8 cellular contexts compared by ENCODE assay signal in genomic region chr1:203702130-203702577, GRCh38.
A peak's percentile ranks its signal among the peaks of the same experiment; 100 is the strongest.
DNase-seq lines count a peak whose midpoint lies in the region; ATAC-seq and TF ChIP-seq lines count a peak whose summit lies in the region.

No MANE protein-coding gene starts in this region.

- no peak overlapping the region for H3K9ac ChIP-seq in trophoblast cell (ENCODE audit: low read length)

- H4K91ac ChIP-seq in trophoblast cell (ENCODE audit: low read depth, low read length), result no peak overlapping the region

- H2AK5ac ChIP-seq in trophoblast cell (ENCODE audit: low read length), result no peak overlapping the region

- H3K4ac ChIP-seq in trophoblast cell (ENCODE audit: low read depth, low read length), result no peak overlapping the region

- peaks cover 50 to 91% of the 10 kb centered on the region in 2 experiments for H3K36me3 ChIP-seq in trophoblast cell (ENCODE audit: control insufficient read depth in 1 of 2, insufficient read depth in 2 of 2, low read length in 2 of 2)
- H3K36me3 ChIP-seq in upper lobe of right lung, result peaks cover 89% of the 10 kb centered on the region

- H3K9me3 ChIP-seq in trophoblast cell (ENCODE audit: insufficient read depth, low read depth, low read length), result no peaks in the 10 kb centered on the region
- H3K9me3 ChIP-seq in upper lobe of right lung, result no peaks in the 10 kb centered on the region

- H3K79me2 ChIP-seq in trophoblast cell (ENCODE audit: control insufficient read depth, insufficient read depth, low read length, poor library complexity), result no peaks in the 10 kb centered on the region

- DNase-seq in HEK293T (ENCODE audit: extremely low spot score) (peak; percentile 76), RWPE1 (ENCODE audit: low spot score) (peak; percentile 81), glomerular endothelial cell (ENCODE audit: extremely low read depth, low read depth, low spot score) (peak; percentile 27), trophoblast cell (peak; percentile 15 to 65), upper lobe of right lung (no peak)
- DNase-seq in activated gamma-delta T cell treated with anti-CD3 and anti-CD28 coated beads, Interleukin-2, amount 50 U/mL, for 16 hours (ENCODE audit: low read depth), result peak; percentile 35

- no peak overlapping the region for H3K14ac ChIP-seq in trophoblast cell (ENCODE audit: low read length)

- TF ChIP-seq CTCF in C4-2B (conservative IDR thresholded peaks at IDR 0.05) (peak; percentile 86), RWPE1 (conservative IDR thresholded peaks at IDR 0.05; ENCODE audit: low read depth) (peak; percentile 77), upper lobe of right lung (IDR thresholded peaks at IDR 0.05) (peak; percentile 82)

- H3K23ac ChIP-seq in trophoblast cell (ENCODE audit: low read length), result no peak overlapping the region

- POLR2A ChIA-PET in HEK293T (lab: Yijun Ruan, JAX) (interaction anchor here (1.6 kb wide), 1 partner anchor 76 kb away, joined by 7 read pairs; no protein-coding TSS in a partner anchor), RWPE1 (lab: Yijun Ruan, JAX; ENCODE audit: low non-redundant PET) (no interaction called here)

- WGBS in trophoblast cell (ENCODE audit: extremely low coverage, insufficient coverage, insufficient read length), result no CpG with 5 or more reads among the region's 1 CpG

- no peaks in the 10 kb centered on the region for H3K27me3 ChIP-seq in trophoblast cell (ENCODE audit: insufficient read depth, low read length)
- no peaks in the 10 kb centered on the region for H3K27me3 ChIP-seq in upper lobe of right lung

- H4K12ac ChIP-seq in trophoblast cell (ENCODE audit: low read depth, low read length), result no peak overlapping the region

- H3K27ac ChIP-seq in C4-2B (no peak overlapping the region), RWPE1 (no peak overlapping the region), trophoblast cell (ENCODE audit: low read depth, low read length) (no peak overlapping the region), upper lobe of right lung (no peak overlapping the region)

- no peak overlapping the region for H2BK5ac ChIP-seq in trophoblast cell (ENCODE audit: low read depth, low read length, poor library complexity)

- no peak overlapping the region for H2BK120ac ChIP-seq in trophoblast cell (ENCODE audit: insufficient read depth, low read length, poor library complexity)

- H3K4me3 ChIP-seq in trophoblast cell (ENCODE audit: low read depth, low read length) (no peak overlapping the region), upper lobe of right lung (no peak overlapping the region)

- no peak overlapping the region for H2BK12ac ChIP-seq in trophoblast cell (ENCODE audit: low read length)

- H3K18ac ChIP-seq in trophoblast cell (ENCODE audit: low read length), result no peak overlapping the region

- H3K4me1 ChIP-seq in trophoblast cell (ENCODE audit: control insufficient read depth in 1 of 2, insufficient read depth in 2 of 2, low read length in 2 of 2), result no peaks in the 10 kb centered on the region
- no peaks in the 10 kb centered on the region for H3K4me1 ChIP-seq in upper lobe of right lung

- peak; percentile 77 for ATAC-seq in upper lobe of right lung
- no peak for ATAC-seq in HG02623 (IDR thresholded peaks at IDR 0.05; ENCODE audit: unreplicated experiment)

- H2AFZ ChIP-seq in trophoblast cell (ENCODE audit: insufficient read depth, low read length, poor library complexity), result no peak overlapping the region

- H4K8ac ChIP-seq in trophoblast cell (ENCODE audit: low read depth, low read length), result no peak overlapping the region

- intact Hi-C loops in upper lobe of right lung (cut with DNase I), result loop anchor here (5.0 kb wide), 1 partner anchor 200 kb away; no protein-coding TSS in a partner anchor

- CTCF ChIA-PET in HEK293T (lab: Yijun Ruan, JAX), result interaction anchor here (0.6 to 2.6 kb wide), 13 partner anchors 10 to 435 kb away, joined by 3 to 19 read pairs (median 3); partner anchors contain the start of genes ATP2B4 and LAX1
- CTCF ChIA-PET in RWPE1 (lab: Yijun Ruan, JAX), result interaction anchor here (0.5 to 3.7 kb wide), 38 partner anchors 9 to 811 kb away, joined by 3 to 64 read pairs (median 4); partner anchors contain the start of gene ATP2B4

- no peak overlapping the region for H3K4me2 ChIP-seq in trophoblast cell (ENCODE audit: low read length)

- H3K79me1 ChIP-seq in trophoblast cell (ENCODE audit: low read length), result no peaks in the 10 kb centered on the region

TF ChIP-seq in HEK293T, 16 proteins besides CTCF, POLR2A, EP300 and RAD21:
- TF ChIP-seq ELF4 (IDR thresholded peaks at IDR 0.05) (no peak), SP1 (IDR thresholded peaks at IDR 0.05) (no peak), PKNOX1 (IDR thresholded peaks at IDR 0.05) (no peak), ZNF384 (IDR thresholded peaks at IDR 0.05) (no peak), BHLHE40 (IDR thresholded peaks at IDR 0.05; ENCODE audit: borderline replicate concordance) (no peak), HDGF (IDR thresholded peaks at IDR 0.05; ENCODE audit: borderline replicate concordance) (no peak), CTBP1 (IDR thresholded peaks at IDR 0.05; ENCODE audit: borderline replicate concordance) (no peak), L3MBTL2 (conservative IDR thresholded peaks at IDR 0.05) (no peak), FOXA1 (IDR thresholded peaks at IDR 0.05) (no peak), FOXM1 (IDR thresholded peaks at IDR 0.05; ENCODE audit: borderline replicate concordance) (no peak), SUZ12 (IDR thresholded peaks at IDR 0.05) (no peak)
